8 cellular contexts compared by ENCODE assay signal in the genomic region with DNA sequence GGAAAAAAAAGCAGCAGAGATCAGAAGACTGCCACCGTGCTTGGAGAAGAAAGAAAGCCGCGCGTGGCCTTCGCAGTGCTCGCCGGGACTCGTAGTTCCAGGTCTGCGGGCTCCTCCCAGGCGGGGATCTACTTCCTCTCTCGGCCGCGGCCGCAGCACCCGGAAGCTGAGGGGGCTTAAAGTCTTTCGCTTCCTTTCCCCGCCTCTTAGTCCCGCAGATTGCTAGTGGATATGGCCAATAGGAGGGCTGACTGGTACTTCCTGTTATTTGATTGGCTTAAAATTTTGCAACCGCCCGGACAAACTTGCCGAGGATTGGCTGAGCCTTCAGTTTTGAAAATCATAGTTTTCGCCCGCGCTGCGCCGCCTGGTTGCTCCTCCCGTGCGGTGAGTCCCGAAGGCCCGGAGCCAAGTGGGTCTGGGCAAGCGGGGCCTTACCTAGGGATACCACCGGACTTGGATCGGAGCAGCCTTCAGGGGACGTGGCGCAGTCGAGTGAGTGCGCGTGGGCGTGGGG. TPM values are rescaled to one million over a fixed set of nuclear protein-coding genes. Genes with fewer than 3 reads are reported as not detected.
A peak's percentile ranks its signal among the peaks of the same experiment; 100 is the strongest.
DNase-seq lines count a peak whose midpoint lies in the region; ATAC-seq and TF ChIP-seq lines count a peak whose summit lies in the region.

A gene (plus strand): TSS at position 343 of the 517 bp plus-strand sequence. CDS start 4,151 bp downstream, outside the sequence.

- peak within 1 kb of the TSS; percentile 88 for H3K4me2 ChIP-seq in OCI-LY1 (ENCODE audit: low read length)

- under 1% methylated on average over 39 of the region's 39 CpGs for WGBS in HUES64

- H3K9me2 ChIP-seq in OCI-LY1 (ENCODE audit: low read depth, low read length): no peaks in the 10 kb centered on the region

- H3K4me1 Mint-ChIP-seq in endothelial cell (ENCODE audit: unreplicated experiment) (peaks cover 17% of the 10 kb centered on the region), mesothelial cell of epicardium (peaks cover 21% of the 10 kb centered on the region)

- H3K27ac ChIP-seq in HUES64 (ENCODE audit: low read depth, low read length) (0 out of 2 replicates have a peak within 1 kb of the TSS, but pooled peaks have one; percentile 39), OCI-LY1 (ENCODE audit: low read depth, low read length, poor library complexity, severe bottlenecking) (peak within 1 kb of the TSS; percentile 78)

- DNase-seq in D341Med (ENCODE audit: low spot score) (peak; percentile 94), endothelial cell (ENCODE audit: low spot score) (peak; percentile 90), mesothelial cell of epicardium (ENCODE audit: low spot score in 2 of 2, unreplicated experiment in 2 of 2) (peak; percentile 90 to 94)
- DNase-seq in activated CD8-positive, alpha-beta memory T cell treated with anti-CD3 and anti-CD28 coated beads, Interleukin-2, amount 50 U/mL, for 4 hours: peak; percentile 91
- DNase-seq in stimulated activated CD8-positive, alpha-beta memory T cell treated with anti-CD3 and anti-CD28 coated beads, Interleukin-15, amount 100 ng/mL, for 48 hours (ENCODE audit: low read depth in 2 of 2): peak; percentile 91

- H3K9me3 Mint-ChIP-seq in endothelial cell (ENCODE audit: unreplicated experiment) (no peaks in the 10 kb centered on the region), mesothelial cell of epicardium (no peaks in the 10 kb centered on the region)

- H4K20me1 ChIP-seq in OCI-LY1 (ENCODE audit: insufficient read depth, low read length): no peaks in the 10 kb centered on the region

- H3K9ac ChIP-seq in HUES64 (ENCODE audit: low read depth, low read length) (peak within 1 kb of the TSS; percentile 82), OCI-LY1 (ENCODE audit: low read length) (peak within 1 kb of the TSS; percentile 98)

- H3K36me3 ChIP-seq in HUES64 (ENCODE audit: insufficient read depth, low read length) (peaks cover 13% of the 10 kb centered on the region), OCI-LY1 (ENCODE audit: insufficient read depth, low read length) (peaks cover 30% of the 10 kb centered on the region; the same call in 1 of the 2 replicates)

- peak; percentile 96 for ATAC-seq in GM21447 (IDR thresholded peaks at IDR 0.05; ENCODE audit: unreplicated experiment)

- H3K27me3 Mint-ChIP-seq in endothelial cell (ENCODE audit: unreplicated experiment) (peaks cover 8% of the 10 kb centered on the region), mesothelial cell of epicardium (ENCODE audit: low read depth) (no peaks in the 10 kb centered on the region)

- no peaks in the 10 kb centered on the region for H3K9me3 ChIP-seq in HUES64 (ENCODE audit: insufficient read depth, low read depth, low read length)
- H3K9me3 ChIP-seq in OCI-LY1 (ENCODE audit: low read length): no peaks in the 10 kb centered on the region

- peak within 1 kb of the TSS; percentile 83 for H3K27ac Mint-ChIP-seq in endothelial cell (ENCODE audit: unreplicated experiment)
- H3K27ac Mint-ChIP-seq in mesothelial cell of epicardium: peak within 1 kb of the TSS; percentile 96

- peak within 1 kb of the TSS; percentile 38 for H2AFZ ChIP-seq in OCI-LY1 (ENCODE audit: low read length)

- H3K4me3 Mint-ChIP-seq in endothelial cell (ENCODE audit: unreplicated experiment) (peak within 1 kb of the TSS; percentile 99), mesothelial cell of epicardium (peak within 1 kb of the TSS; percentile 97)

- H3F3A ChIP-seq in OCI-LY1 (ENCODE audit: insufficient read depth, low read length): no peaks in the 10 kb centered on the region

- H3K4me3 ChIP-seq in HUES64 (ENCODE audit: low read length) (peak within 1 kb of the TSS; percentile 89), OCI-LY1 (ENCODE audit: low read depth, low read length, poor library complexity, severe bottlenecking) (peak within 1 kb of the TSS; percentile 97)

- no peak for TF ChIP-seq CTCF in OCI-LY1 (IDR thresholded peaks at IDR 0.05; ENCODE audit: low read length)
- TF ChIP-seq CTCF in endothelial cell (IDR thresholded peaks at IDR 0.05; ENCODE audit: unreplicated experiment): no peak
- TF ChIP-seq CTCF in mesothelial cell of epicardium (IDR thresholded peaks at IDR 0.05; ENCODE audit: unreplicated experiment): no peak

- H3K79me2 ChIP-seq in OCI-LY1 (ENCODE audit: insufficient read depth, low read length): peaks cover 38% of the 10 kb centered on the region

- H3K4me1 ChIP-seq in HUES64 (ENCODE audit: insufficient read depth, low read length): peaks cover 14% of the 10 kb centered on the region
- peaks cover 19% of the 10 kb centered on the region for H3K4me1 ChIP-seq in OCI-LY1 (ENCODE audit: insufficient read depth, low read length, severe bottlenecking)

- H3K27me3 ChIP-seq in HUES64 (ENCODE audit: insufficient read depth, low read length) (no peaks in the 10 kb centered on the region), OCI-LY1 (ENCODE audit: insufficient read depth, low read length) (no peaks in the 10 kb centered on the region; the same call in 1 of the 2 replicates)

- H3K36me3 Mint-ChIP-seq in endothelial cell (ENCODE audit: low read depth, unreplicated experiment) (peaks cover 7% of the 10 kb centered on the region), mesothelial cell of epicardium (no peaks in the 10 kb centered on the region)

RNA-seq across cellular contexts. Expression of the gene that starts here (rescaled TPM):
- polyA plus RNA-seq in HUES64 (2013, experiment 1 of 2): 47.6 TPM
- 53.4 TPM for polyA plus RNA-seq in HUES64 (2013, experiment 2 of 2)
- total RNA-seq in endothelial cell (ENCODE audit: unreplicated experiment): 26.0 TPM
- total RNA-seq in mesothelial cell of epicardium: 50.4 to 51.6 TPM (median 50.9 TPM) in 3 replicates

Comparison
In these comparisons a context has a peak if more than half of its experiments do, and no peak if none do; other contexts are left out.
1. Peak in every context shown above with its lines: DNase-seq, ATAC-seq, H3K4me3 ChIP-seq and H3K27ac ChIP-seq.